Comparison of ENCODE assay signal across 25 cellular contexts in the genomic region with DNA sequence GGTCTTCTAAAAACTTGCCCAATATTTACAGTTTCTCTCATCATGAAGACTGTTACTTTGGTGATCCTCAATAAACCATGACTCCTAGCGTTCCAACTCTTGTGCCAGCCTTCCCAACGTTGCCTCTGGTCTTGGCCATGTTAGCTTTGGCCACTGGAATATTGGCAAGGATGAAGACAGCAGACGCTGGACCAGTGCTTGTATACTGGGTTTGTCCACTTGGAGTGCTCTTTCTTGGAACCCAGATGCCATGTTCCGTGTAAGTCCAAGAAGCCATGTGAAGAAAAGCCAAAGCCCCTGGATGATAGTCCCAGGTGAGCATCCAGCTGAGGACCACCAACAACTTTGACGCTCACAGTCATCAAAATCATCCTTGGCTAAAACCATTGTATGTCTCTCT.
"Had no signal": no experiment of that assay in that cellular context is flagged by ENCODE, and none has a peak within 500 bp of the region (broad histone marks: within the 10 kb centered on the region; RNA-seq: fewer than 3 reads in every experiment).

No MANE protein-coding gene starts in this region.

- H3K4me1 Mint-ChIP-seq: activated naive CD8-positive, alpha-beta T cell treated with anti-CD3 and anti-CD28 coated beads for 36 hours; natural killer cell; stimulated activated naive B cell treated with anti-CD40 and anti-IgM and Interleukin-4, amounts not matched to agents 10 μg/mL and 1 μg/mL and 100 μg/mL, for 72 hours had no signal

- H3K4me2 ChIP-seq: neural progenitor cell had no signal

- H3K27me3 ChIP-seq: adrenal gland, body of pancreas, esophagus muscularis mucosa, heart right ventricle, left lung, neural progenitor cell, right atrium auricular region, stomach, thyroid gland, upper lobe of right lung had no signal

- H3K36me3 ChIP-seq: adrenal gland, esophagus muscularis mucosa, heart right ventricle, left lung, neural progenitor cell, right atrium auricular region, stomach, thyroid gland, upper lobe of right lung had no signal

- H3K9me3 Mint-ChIP-seq: T-helper 2 cell treated with Interferon-gamma antibody and Interleukin-4, amounts not matched to agents 5 μg/mL and 100 μg/mL, for 36 hours had no signal

- H3K4me3 Mint-ChIP-seq: activated naive CD8-positive, alpha-beta T cell treated with anti-CD3 and anti-CD28 coated beads for 36 hours; natural killer cell; neural progenitor cell; stimulated activated naive B cell treated with anti-CD40 and anti-IgM and Interleukin-4, amounts not matched to agents 10 μg/mL and 1 μg/mL and 100 μg/mL, for 72 hours; T-helper 2 cell treated with Interferon-gamma antibody and Interleukin-4, amounts not matched to agents 5 μg/mL and 100 μg/mL, for 36 hours had no signal

- H3K4me1 ChIP-seq: adrenal gland, body of pancreas, left lung, right atrium auricular region, stomach, thyroid gland, upper lobe of right lung had no signal

- H3K9ac ChIP-seq: neural progenitor cell had no signal

- ATAC-seq: body of pancreas; heart right ventricle; left lung; natural killer cell; stimulated activated naive B cell treated with anti-CD40 and anti-IgM and Interleukin-4, amounts not matched to agents 10 μg/mL and 1 μg/mL and 100 μg/mL, for 72 hours; upper lobe of right lung had no signal

- H3K27ac Mint-ChIP-seq: activated naive CD8-positive, alpha-beta T cell treated with anti-CD3 and anti-CD28 coated beads for 36 hours; natural killer cell; neural progenitor cell; stimulated activated naive B cell treated with anti-CD40 and anti-IgM and Interleukin-4, amounts not matched to agents 10 μg/mL and 1 μg/mL and 100 μg/mL, for 72 hours; T-helper 2 cell treated with Interferon-gamma antibody and Interleukin-4, amounts not matched to agents 5 μg/mL and 100 μg/mL, for 36 hours had no signal

- H3K4me3 ChIP-seq: adrenal gland, body of pancreas, esophagus muscularis mucosa, heart right ventricle, left lung, lung, neural progenitor cell, right atrium auricular region, stomach, thyroid gland, upper lobe of right lung had no signal

- H2AFZ ChIP-seq: neural progenitor cell had no signal

- H3K27ac ChIP-seq: adrenal gland, body of pancreas, esophagus muscularis mucosa, heart right ventricle, left lung, neural progenitor cell, right atrium auricular region, stomach, thyroid gland, upper lobe of right lung had no signal

- H3K9me3 ChIP-seq: adrenal gland, body of pancreas, esophagus muscularis mucosa, heart right ventricle, left lung, right atrium auricular region, stomach, thyroid gland, upper lobe of right lung had no signal

- H3K36me3 Mint-ChIP-seq: activated naive CD8-positive, alpha-beta T cell treated with anti-CD3 and anti-CD28 coated beads for 36 hours; natural killer cell; stimulated activated naive B cell treated with anti-CD40 and anti-IgM and Interleukin-4, amounts not matched to agents 10 μg/mL and 1 μg/mL and 100 μg/mL, for 72 hours had no signal

- DNase-seq: activated CD4-positive, alpha-beta T cell treated with anti-CD3 and anti-CD28 coated beads for 4 hours; activated CD4-positive, alpha-beta T cell treated with anti-CD3 and anti-CD28 coated beads, Interleukin-2, amount 50 U/mL, for 48 hours; activated CD8-positive, alpha-beta memory T cell treated with anti-CD3 and anti-CD28 coated beads for 24 hours; activated effector memory CD4-positive, alpha-beta T cell treated with Interleukin-2 at 50 U/mL for 16 hours; activated naive CD4-positive, alpha-beta T cell treated with Interleukin-2 at 50 U/mL for 16 hours; activated naive CD8-positive, alpha-beta T cell treated with anti-CD3 and anti-CD28 coated beads for 36 hours; adrenal gland; aorta; body of pancreas; foreskin melanocyte; heart right ventricle; left lung; mesendoderm; natural killer cell; stimulated activated CD4-positive, alpha-beta T cell treated with anti-CD3 and anti-CD28 coated beads, Interleukin-15, amount 100 ng/mL, for 24 hours; stimulated activated CD4-positive, alpha-beta T cell treated with anti-CD3 and anti-CD28 coated beads, Interleukin-2, amount 100 ng/mL, for 24 hours; stimulated activated naive B cell treated with anti-CD40 and anti-IgM and Interleukin-4, amounts not matched to agents 10 μg/mL and 1 μg/mL and 100 μg/mL, for 72 hours; stomach; thyroid gland; upper lobe of right lung had no signal
